In the genomic region with DNA sequence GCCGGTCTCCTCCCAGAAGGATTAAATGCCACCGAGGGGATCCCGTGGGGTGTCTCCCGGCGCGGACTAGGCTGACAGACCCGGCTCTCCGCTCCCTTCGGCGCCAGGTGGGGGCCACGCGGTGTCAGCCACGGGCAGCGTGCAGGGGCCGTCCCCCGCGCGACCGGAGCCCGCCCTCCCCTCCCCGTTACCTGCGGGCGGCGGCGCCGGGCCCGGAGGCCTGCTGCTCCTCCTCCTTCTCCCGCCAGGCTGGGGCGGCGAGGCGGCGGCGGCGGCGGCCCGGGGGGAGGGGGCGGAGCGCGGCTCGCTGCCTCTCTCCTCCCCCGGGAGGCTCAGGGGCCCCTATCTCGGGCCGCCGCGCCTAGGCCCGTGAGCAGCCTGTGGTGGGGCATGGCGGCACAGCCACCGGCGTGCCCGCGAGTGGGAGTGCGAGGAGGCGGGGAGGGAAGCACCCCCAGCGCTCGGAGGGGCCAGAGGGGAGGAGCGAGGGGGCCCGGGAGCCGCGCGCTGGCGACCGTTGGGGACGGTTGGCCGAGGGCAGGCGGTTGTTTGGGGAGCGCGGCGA, we compare ENCODE assay signal across 8 cellular contexts. TPM values are rescaled to one million over a fixed set of nuclear protein-coding genes. Genes with fewer than 3 reads are reported as not detected.
DNase-seq lines count a peak whose midpoint lies in the region; ATAC-seq and TF ChIP-seq lines count a peak whose summit lies in the region.

No MANE protein-coding gene starts in this region.

- peak; percentile 43 for ATAC-seq in GM19395 (IDR thresholded peaks at IDR 0.05; ENCODE audit: unreplicated experiment)
- ATAC-seq in HG03469 (IDR thresholded peaks at IDR 0.05; ENCODE audit: unreplicated experiment): peak; percentile 27
- ATAC-seq in activated naive CD4-positive, alpha-beta T cell treated with anti-CD3 and anti-CD28 coated beads, Interleukin-2, amount 50 U/mL, for 72 hours: peak; percentile 56 to 73
- ATAC-seq in upper lobe of right lung: peak; percentile 88

- no peaks in the 10 kb centered on the region for H3K9me3 Mint-ChIP-seq in activated naive CD4-positive, alpha-beta T cell treated with anti-CD3 and anti-CD28 coated beads, Interleukin-2, amount 50 U/mL, for 72 hours

- intact Hi-C loops in cardiac septum (cut with DNase I): loop anchor here (5.0 to 10.0 kb wide), 2 partner anchors 88 to 581 kb away; no protein-coding TSS in a partner anchor
- intact Hi-C loops in upper lobe of right lung (cut with DNase I): no loop called here

- in situ Hi-C loops in SK-MEL-5 (cut with HindIII; ENCODE audit: low pct_unique_long_range_greater_than_20kb, low sequenced_read_pairs): no loop called here

- DNase-seq in COR-L47 (lab: John Stamatoyannopoulos, UW) (peak; percentile 72), SK-MEL-5 (ENCODE audit: low read depth, low spot score) (peak; percentile 55), cardiac septum (ENCODE audit: low spot score) (peak; percentile 86), pons (ENCODE audit: low spot score) (peak; percentile 45), upper lobe of right lung (peak; percentile 88)
- DNase-seq in activated naive CD4-positive, alpha-beta T cell treated with anti-CD3 and anti-CD28 coated beads, Interleukin-2, amount 50 U/mL, for 72 hours (ENCODE audit: low spot score in 2 of 2): peak; percentile 72 to 77

- peaks cover 22% of the 10 kb centered on the region for H3K4me1 ChIP-seq in upper lobe of right lung

- no peaks in the 10 kb centered on the region for H3K36me3 ChIP-seq in upper lobe of right lung

- H3K9me3 ChIP-seq in upper lobe of right lung: no peaks in the 10 kb centered on the region

- TF ChIP-seq CTCF in upper lobe of right lung (IDR thresholded peaks at IDR 0.05): no peak

- H3K27ac Mint-ChIP-seq in activated naive CD4-positive, alpha-beta T cell treated with anti-CD3 and anti-CD28 coated beads, Interleukin-2, amount 50 U/mL, for 72 hours: peak overlapping the region; percentile 95

- no peaks in the 10 kb centered on the region for H3K27me3 ChIP-seq in upper lobe of right lung

- H3K36me3 Mint-ChIP-seq in activated naive CD4-positive, alpha-beta T cell treated with anti-CD3 and anti-CD28 coated beads, Interleukin-2, amount 50 U/mL, for 72 hours: peaks cover 6% of the 10 kb centered on the region in 2 donors

- H3K27ac ChIP-seq in upper lobe of right lung: peak overlapping the region; percentile 90

- peak overlapping the region; percentile 89 for H3K4me3 ChIP-seq in upper lobe of right lung

RNA-seq across cellular contexts. Expression of a gene that starts 0.5 kb away (rescaled TPM):
- total RNA-seq in SK-MEL-5 (2014; rRNA removed; shearing (Covaris generic)): 16.3 and 19.7 TPM in 2 replicates
- polyA plus RNA-seq in SK-MEL-5 (2015; cell fraction: cytosol; rRNA removed): 6.4 and 9.1 TPM in 2 replicates
- 14.2 and 17.3 TPM in 2 replicates for polyA plus RNA-seq in SK-MEL-5 (2015; cell fraction: nucleus; rRNA removed)
- 10 to 100 TPM; 43.4 to 47.2 TPM for total RNA-seq in activated naive CD4-positive, alpha-beta T cell treated with anti-CD3 and anti-CD28 coated beads, Interleukin-2, amount 50 U/mL, for 72 hours
- total RNA-seq in cardiac septum (37.0 TPM), upper lobe of right lung (52.9 TPM)

Comparison
In these comparisons a context has a peak if more than half of its experiments do, and no peak if none do; other contexts are left out.
1. Peak in every context shown above with its lines: DNase-seq, ATAC-seq, H3K4me3 ChIP-seq and H3K27ac ChIP-seq.
2. ATAC-seq: peak in every context shown above with its lines; median percentile 88 in upper lobe of right lung; 64 in activated naive CD4-positive, alpha-beta T cell treated with anti-CD3 and anti-CD28 coated beads, Interleukin-2, amount 50 U/mL, for 72 hours; 43 in GM19395; 27 in HG03469.